9 cellular contexts compared by ENCODE assay signal in genomic region chr21:45706299-45706698, GRCh38.
"Had no signal": no experiment of that assay in that cellular context is flagged by ENCODE, and none has a peak within 500 bp of the region (broad histone marks: within the 10 kb centered on the region; RNA-seq: fewer than 3 reads in every experiment).

No MANE protein-coding gene starts in this region.

- H2AFZ ChIP-seq: GM23248 had no signal

- H3K4me3 Mint-ChIP-seq: H9, HFFc6, IgD-negative memory B cell had no signal

- H3K27ac Mint-ChIP-seq: H9, HFFc6 had no signal

- H3K27me3 Mint-ChIP-seq: IgD-negative memory B cell had no signal

- H3K27ac ChIP-seq: GM23248, HL-60 had no signal

- H3K9ac ChIP-seq: GM23248 had no signal

- H3K36me3 Mint-ChIP-seq: IgD-negative memory B cell had no signal

- H3K4me3 ChIP-seq: GM23248 had no signal

- DNase-seq: GM23248, H9, HCEC 1CT, HFFc6 had no signal

- FAIRE-seq: H1, H54, HepG2 had no signal

- ATAC-seq: HepG2 had no signal

- H3K9me3 Mint-ChIP-seq: HFFc6 had no signal
